In the genomic region with DNA sequence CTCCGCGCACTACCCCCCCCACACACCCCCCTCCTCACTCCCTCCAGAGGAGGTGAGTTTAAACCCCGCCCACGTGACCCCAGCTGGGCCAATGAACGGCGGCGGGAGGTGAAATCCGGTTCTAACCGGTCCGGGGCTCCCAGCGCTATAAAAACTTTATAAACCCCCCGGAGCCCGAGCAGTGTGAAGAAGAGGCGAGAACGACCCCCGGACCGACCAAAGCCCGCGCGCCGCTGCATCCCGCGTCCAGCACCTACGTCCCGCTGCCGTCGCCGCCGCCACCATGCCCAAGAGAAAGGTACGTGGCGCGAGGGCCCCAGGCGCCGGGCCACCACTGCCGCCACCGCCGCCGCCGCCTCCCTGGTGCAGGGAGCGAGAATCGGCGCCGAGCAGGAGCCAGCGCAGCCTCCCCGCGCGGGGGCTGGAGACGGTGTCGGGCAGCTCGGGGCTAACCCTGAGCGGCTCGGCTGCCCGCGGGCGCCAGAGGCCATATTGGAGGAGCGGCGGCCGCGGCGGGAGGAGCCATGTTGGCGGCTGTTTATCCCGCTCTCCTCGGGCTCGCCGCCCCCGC, we compare ENCODE assay signal across 1 cellular context.
TF ChIP-seq lines count a peak whose summit lies in the region.

HMGN2 (plus strand) TSS at position 111 of the 571 bp plus-strand sequence; CDS start at position 284, 173 bp downstream.

TF ChIP-seq in GM12878, 131 proteins besides CTCF, POLR2A, EP300 and RAD21 (continued from another document and continues in another):
- TF ChIP-seq CUX1 (IDR thresholded peaks at IDR 0.05; ENCODE audit: insufficient replicate concordance, low read depth, low read length) (no peak), ZNF384 (IDR thresholded peaks at IDR 0.05; ENCODE audit: borderline replicate concordance, low read depth, low read length) (no peak), CBFB (IDR thresholded peaks at IDR 0.05; ENCODE audit: low read depth) (0 out of 2 replicates have a peak, but pooled peaks have one; percentile 21), ZZZ3 (IDR thresholded peaks at IDR 0.05; ENCODE audit: control insufficient read depth, insufficient read length, low read depth) (no peak), ZNF207 (IDR thresholded peaks at IDR 0.05; ENCODE audit: borderline replicate concordance) (0 out of 2 replicates have a peak, but pooled peaks have one; percentile 34), KLF5 (IDR thresholded peaks at IDR 0.05; ENCODE audit: partially characterized antibody) (peak; percentile 82), WRNIP1 (IDR thresholded peaks at IDR 0.05; ENCODE audit: borderline replicate concordance, low read depth, low read length) (no peak), PAX8 (IDR thresholded peaks at IDR 0.05) (no peak), TCF3 (IDR thresholded peaks at IDR 0.05; ENCODE audit: borderline replicate concordance, insufficient read depth, low read depth, low read length) (0 out of 2 replicates have a peak, but pooled peaks have one; percentile 17), SUZ12 (IDR thresholded peaks at IDR 0.05; ENCODE audit: unreplicated experiment) (no peak), IKZF1 (conservative IDR thresholded peaks at IDR 0.05) (peak; percentile 55), YBX1 (IDR thresholded peaks at IDR 0.05) (no peak), CBX5 (IDR thresholded peaks at IDR 0.05; ENCODE audit: low read depth) (no peak), HDAC6 (IDR thresholded peaks at IDR 0.05; ENCODE audit: unreplicated experiment) (no peak), ELK1 (IDR thresholded peaks at IDR 0.05; ENCODE audit: low read depth, low read length) (no peak), TAF1 (IDR thresholded peaks at IDR 0.05; ENCODE audit: borderline replicate concordance, low read depth, low read length) (0 out of 2 replicates have a peak, but pooled peaks have one; percentile 57), BHLHE40 (IDR thresholded peaks at IDR 0.05; ENCODE audit: borderline replicate concordance in 1 of 2, low read depth in 2 of 2, low read length in 1 of 2) (no peak), ASH2L (IDR thresholded peaks at IDR 0.05; ENCODE audit: borderline replicate concordance, low read depth) (no peak)
- TF ChIP-seq, protein P1, sequence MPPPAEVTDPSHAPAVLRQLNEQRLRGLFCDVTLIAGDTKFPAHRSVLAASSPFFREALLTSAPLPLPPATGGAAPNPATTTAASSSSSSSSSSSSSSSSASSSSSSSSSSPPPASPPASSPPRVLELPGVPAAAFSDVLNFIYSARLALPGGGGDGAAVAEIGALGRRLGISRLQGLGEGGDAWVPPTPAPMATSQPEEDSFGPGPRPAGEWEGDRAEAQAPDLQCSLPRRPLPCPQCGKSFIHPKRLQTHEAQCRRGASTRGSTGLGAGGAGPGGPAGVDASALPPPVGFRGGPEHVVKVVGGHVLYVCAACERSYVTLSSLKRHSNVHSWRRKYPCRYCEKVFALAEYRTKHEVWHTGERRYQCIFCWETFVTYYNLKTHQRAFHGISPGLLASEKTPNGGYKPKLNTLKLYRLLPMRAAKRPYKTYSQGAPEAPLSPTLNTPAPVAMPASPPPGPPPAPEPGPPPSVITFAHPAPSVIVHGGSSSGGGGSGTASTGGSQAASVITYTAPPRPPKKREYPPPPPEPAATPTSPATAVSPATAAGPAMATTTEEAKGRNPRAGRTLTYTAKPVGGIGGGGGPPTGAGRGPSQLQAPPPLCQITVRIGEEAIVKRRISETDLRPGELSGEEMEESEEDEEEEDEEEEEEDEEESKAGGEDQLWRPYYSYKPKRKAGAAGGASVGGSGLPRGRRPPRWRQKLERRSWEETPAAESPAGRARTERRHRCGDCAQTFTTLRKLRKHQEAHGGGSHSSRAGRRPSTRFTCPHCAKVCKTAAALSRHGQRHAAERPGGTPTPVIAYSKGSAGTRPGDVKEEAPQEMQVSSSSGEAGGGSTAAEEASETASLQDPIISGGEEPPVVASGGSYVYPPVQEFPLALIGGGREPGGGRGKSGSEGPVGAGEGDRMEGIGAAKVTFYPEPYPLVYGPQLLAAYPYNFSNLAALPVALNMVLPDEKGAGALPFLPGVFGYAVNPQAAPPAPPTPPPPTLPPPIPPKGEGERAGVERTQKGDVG (CRISPR knock-in tag; IDR thresholded peaks at IDR 0.05): 0 out of 2 replicates have a peak, but pooled peaks have one; percentile 64
- TF ChIP-seq, protein P2, sequence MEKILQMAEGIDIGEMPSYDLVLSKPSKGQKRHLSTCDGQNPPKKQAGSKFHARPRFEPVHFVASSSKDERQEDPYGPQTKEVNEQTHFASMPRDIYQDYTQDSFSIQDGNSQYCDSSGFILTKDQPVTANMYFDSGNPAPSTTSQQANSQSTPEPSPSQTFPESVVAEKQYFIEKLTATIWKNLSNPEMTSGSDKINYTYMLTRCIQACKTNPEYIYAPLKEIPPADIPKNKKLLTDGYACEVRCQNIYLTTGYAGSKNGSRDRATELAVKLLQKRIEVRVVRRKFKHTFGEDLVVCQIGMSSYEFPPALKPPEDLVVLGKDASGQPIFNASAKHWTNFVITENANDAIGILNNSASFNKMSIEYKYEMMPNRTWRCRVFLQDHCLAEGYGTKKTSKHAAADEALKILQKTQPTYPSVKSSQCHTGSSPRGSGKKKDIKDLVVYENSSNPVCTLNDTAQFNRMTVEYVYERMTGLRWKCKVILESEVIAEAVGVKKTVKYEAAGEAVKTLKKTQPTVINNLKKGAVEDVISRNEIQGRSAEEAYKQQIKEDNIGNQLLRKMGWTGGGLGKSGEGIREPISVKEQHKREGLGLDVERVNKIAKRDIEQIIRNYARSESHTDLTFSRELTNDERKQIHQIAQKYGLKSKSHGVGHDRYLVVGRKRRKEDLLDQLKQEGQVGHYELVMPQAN (conservative IDR thresholded peaks at IDR 0.05): peak; percentile 80
- TF ChIP-seq, protein P3, sequence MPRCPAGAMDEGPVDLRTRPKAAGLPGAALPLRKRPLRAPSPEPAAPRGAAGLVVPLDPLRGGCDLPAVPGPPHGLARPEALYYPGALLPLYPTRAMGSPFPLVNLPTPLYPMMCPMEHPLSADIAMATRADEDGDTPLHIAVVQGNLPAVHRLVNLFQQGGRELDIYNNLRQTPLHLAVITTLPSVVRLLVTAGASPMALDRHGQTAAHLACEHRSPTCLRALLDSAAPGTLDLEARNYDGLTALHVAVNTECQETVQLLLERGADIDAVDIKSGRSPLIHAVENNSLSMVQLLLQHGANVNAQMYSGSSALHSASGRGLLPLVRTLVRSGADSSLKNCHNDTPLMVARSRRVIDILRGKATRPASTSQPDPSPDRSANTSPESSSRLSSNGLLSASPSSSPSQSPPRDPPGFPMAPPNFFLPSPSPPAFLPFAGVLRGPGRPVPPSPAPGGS (IDR thresholded peaks at IDR 0.05; ENCODE audit: borderline replicate concordance, insufficient read depth, low read depth, low read length, poor library complexity, severe bottlenecking): no peak
- TF ChIP-seq, protein P4, sequence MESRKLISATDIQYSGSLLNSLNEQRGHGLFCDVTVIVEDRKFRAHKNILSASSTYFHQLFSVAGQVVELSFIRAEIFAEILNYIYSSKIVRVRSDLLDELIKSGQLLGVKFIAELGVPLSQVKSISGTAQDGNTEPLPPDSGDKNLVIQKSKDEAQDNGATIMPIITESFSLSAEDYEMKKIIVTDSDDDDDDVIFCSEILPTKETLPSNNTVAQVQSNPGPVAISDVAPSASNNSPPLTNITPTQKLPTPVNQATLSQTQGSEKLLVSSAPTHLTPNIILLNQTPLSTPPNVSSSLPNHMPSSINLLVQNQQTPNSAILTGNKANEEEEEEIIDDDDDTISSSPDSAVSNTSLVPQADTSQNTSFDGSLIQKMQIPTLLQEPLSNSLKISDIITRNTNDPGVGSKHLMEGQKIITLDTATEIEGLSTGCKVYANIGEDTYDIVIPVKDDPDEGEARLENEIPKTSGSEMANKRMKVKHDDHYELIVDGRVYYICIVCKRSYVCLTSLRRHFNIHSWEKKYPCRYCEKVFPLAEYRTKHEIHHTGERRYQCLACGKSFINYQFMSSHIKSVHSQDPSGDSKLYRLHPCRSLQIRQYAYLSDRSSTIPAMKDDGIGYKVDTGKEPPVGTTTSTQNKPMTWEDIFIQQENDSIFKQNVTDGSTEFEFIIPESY (IDR thresholded peaks at IDR 0.05): no peak
- TF ChIP-seq, protein P5, sequence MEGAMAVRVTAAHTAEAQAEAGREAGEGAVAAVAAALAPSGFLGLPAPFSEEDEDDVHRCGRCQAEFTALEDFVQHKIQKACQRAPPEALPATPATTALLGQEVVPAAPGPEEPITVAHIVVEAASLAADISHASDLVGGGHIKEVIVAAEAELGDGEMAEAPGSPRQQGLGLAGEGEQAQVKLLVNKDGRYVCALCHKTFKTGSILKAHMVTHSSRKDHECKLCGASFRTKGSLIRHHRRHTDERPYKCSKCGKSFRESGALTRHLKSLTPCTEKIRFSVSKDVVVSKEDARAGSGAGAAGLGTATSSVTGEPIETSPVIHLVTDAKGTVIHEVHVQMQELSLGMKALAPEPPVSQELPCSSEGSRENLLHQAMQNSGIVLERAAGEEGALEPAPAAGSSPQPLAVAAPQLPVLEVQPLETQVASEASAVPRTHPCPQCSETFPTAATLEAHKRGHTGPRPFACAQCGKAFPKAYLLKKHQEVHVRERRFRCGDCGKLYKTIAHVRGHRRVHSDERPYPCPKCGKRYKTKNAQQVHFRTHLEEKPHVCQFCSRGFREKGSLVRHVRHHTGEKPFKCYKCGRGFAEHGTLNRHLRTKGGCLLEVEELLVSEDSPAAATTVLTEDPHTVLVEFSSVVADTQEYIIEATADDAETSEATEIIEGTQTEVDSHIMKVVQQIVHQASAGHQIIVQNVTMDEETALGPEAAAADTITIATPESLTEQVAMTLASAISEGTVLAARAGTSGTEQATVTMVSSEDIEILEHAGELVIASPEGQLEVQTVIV (IDR thresholded peaks at IDR 0.05; ENCODE audit: borderline replicate concordance, partially characterized antibody): no peak
- TF ChIP-seq, protein P6, sequence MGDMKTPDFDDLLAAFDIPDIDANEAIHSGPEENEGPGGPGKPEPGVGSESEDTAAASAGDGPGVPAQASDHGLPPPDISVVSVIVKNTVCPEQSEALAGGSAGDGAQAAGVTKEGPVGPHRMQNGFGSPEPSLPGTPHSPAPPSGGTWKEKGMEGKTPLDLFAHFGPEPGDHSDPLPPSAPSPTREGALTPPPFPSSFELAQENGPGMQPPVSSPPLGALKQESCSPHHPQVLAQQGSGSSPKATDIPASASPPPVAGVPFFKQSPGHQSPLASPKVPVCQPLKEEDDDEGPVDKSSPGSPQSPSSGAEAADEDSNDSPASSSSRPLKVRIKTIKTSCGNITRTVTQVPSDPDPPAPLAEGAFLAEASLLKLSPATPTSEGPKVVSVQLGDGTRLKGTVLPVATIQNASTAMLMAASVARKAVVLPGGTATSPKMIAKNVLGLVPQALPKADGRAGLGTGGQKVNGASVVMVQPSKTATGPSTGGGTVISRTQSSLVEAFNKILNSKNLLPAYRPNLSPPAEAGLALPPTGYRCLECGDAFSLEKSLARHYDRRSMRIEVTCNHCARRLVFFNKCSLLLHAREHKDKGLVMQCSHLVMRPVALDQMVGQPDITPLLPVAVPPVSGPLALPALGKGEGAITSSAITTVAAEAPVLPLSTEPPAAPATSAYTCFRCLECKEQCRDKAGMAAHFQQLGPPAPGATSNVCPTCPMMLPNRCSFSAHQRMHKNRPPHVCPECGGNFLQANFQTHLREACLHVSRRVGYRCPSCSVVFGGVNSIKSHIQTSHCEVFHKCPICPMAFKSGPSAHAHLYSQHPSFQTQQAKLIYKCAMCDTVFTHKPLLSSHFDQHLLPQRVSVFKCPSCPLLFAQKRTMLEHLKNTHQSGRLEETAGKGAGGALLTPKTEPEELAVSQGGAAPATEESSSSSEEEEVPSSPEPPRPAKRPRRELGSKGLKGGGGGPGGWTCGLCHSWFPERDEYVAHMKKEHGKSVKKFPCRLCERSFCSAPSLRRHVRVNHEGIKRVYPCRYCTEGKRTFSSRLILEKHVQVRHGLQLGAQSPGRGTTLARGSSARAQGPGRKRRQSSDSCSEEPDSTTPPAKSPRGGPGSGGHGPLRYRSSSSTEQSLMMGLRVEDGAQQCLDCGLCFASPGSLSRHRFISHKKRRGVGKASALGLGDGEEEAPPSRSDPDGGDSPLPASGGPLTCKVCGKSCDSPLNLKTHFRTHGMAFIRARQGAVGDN (IDR thresholded peaks at IDR 0.05): peak; percentile 64
